Comparison of ENCODE assay signal across 7 cellular contexts in genomic region chrX:102746134-102746584, GRCh38. TPM values are rescaled to one million over a fixed set of nuclear protein-coding genes. Genes with fewer than 3 reads are reported as not detected.
DNase-seq lines count a peak whose midpoint lies in the region; ATAC-seq and TF ChIP-seq lines count a peak whose summit lies in the region.

No MANE protein-coding gene starts in this region.

- no peaks in the 10 kb centered on the region for H3K79me2 ChIP-seq in trophoblast cell (ENCODE audit: control insufficient read depth, insufficient read depth, low read length, poor library complexity)

- H3K23ac ChIP-seq in trophoblast cell (ENCODE audit: low read length), result no peak overlapping the region

- H3K27ac ChIP-seq in trophoblast cell (ENCODE audit: low read depth, low read length), result no peak overlapping the region

- H2BK12ac ChIP-seq in trophoblast cell (ENCODE audit: low read length), result no peak overlapping the region

- H3K79me1 ChIP-seq in trophoblast cell (ENCODE audit: low read length), result peaks cover 6% of the 10 kb centered on the region

- no peaks in the 10 kb centered on the region for H3K4me1 Mint-ChIP-seq in HFFc6 (ENCODE audit: low read depth)
- H3K4me1 Mint-ChIP-seq in activated T-helper 17 cell treated with anti-CD3 and anti-CD28 coated beads, Interleukin-2, amount 50 U/mL, for 72 hours, result no peaks in the 10 kb centered on the region

- H3K4ac ChIP-seq in trophoblast cell (ENCODE audit: low read depth, low read length), result peak overlapping the region; percentile 25

- H3K9me3 ChIP-seq in trophoblast cell (ENCODE audit: insufficient read depth, low read depth, low read length), result no peaks in the 10 kb centered on the region

- no peaks in the 10 kb centered on the region for H3K9me3 Mint-ChIP-seq in HFFc6
- H3K9me3 Mint-ChIP-seq in activated T-helper 17 cell treated with anti-CD3 and anti-CD28 coated beads, Interleukin-2, amount 50 U/mL, for 72 hours, result no peaks in the 10 kb centered on the region

- TF ChIP-seq CTCF in HFFc6 (IDR thresholded peaks at IDR 0.05), result no peak

- H3K14ac ChIP-seq in trophoblast cell (ENCODE audit: low read length), result no peak overlapping the region

- peak overlapping the region; percentile 69 for H3K9ac ChIP-seq in trophoblast cell (ENCODE audit: low read length)

- H2AFZ ChIP-seq in trophoblast cell (ENCODE audit: insufficient read depth, low read length, poor library complexity), result peak overlapping the region; percentile 45

- peak overlapping the region; percentile 80 for H3K4me3 Mint-ChIP-seq in HFFc6
- peak overlapping the region; percentile 71 for H3K4me3 Mint-ChIP-seq in activated T-helper 17 cell treated with anti-CD3 and anti-CD28 coated beads, Interleukin-2, amount 50 U/mL, for 72 hours

- H2BK5ac ChIP-seq in trophoblast cell (ENCODE audit: low read depth, low read length, poor library complexity), result no peak overlapping the region

- no peak overlapping the region for H3K18ac ChIP-seq in trophoblast cell (ENCODE audit: low read length)

- DNase-seq in HFFc6 (no peak), Right ventricle myocardium inferior (ENCODE audit: missing footprints) (peak; percentile 69), trophoblast cell (no peak), HPDE6-E6E7 (ENCODE audit: extremely low spot score) (no peak), NCI-H1930 (lab: John Stamatoyannopoulos, UW) (no peak), HUDEP-2 (lab: John Stamatoyannopoulos, UW; ENCODE audit: unreplicated experiment in 76 of 76) (no peak)

- peak overlapping the region; percentile 86 for H3K4me2 ChIP-seq in trophoblast cell (ENCODE audit: low read length)

- no peak overlapping the region for H4K91ac ChIP-seq in trophoblast cell (ENCODE audit: low read depth, low read length)

- ATAC-seq in activated T-helper 17 cell treated with anti-CD3 and anti-CD28 coated beads, Interleukin-2, amount 50 U/mL, for 72 hours (replicated peaks), result peak; percentile 37
- ATAC-seq in Right ventricle myocardium inferior, result peak; percentile 60

- H2AK5ac ChIP-seq in trophoblast cell (ENCODE audit: low read length), result no peak overlapping the region

- peak overlapping the region; percentile 61; the same call in 1 of the 2 replicates for H3K27ac Mint-ChIP-seq in HFFc6
- H3K27ac Mint-ChIP-seq in activated T-helper 17 cell treated with anti-CD3 and anti-CD28 coated beads, Interleukin-2, amount 50 U/mL, for 72 hours, result no peak overlapping the region

- H4K8ac ChIP-seq in trophoblast cell (ENCODE audit: low read depth, low read length), result peak overlapping the region; percentile 79

- H3K27me3 ChIP-seq in trophoblast cell (ENCODE audit: insufficient read depth, low read length), result no peaks in the 10 kb centered on the region

- no peaks in the 10 kb centered on the region for H3K4me1 ChIP-seq in trophoblast cell (ENCODE audit: control insufficient read depth in 1 of 2, insufficient read depth in 2 of 2, low read length in 2 of 2)

- peak overlapping the region; percentile 73 for H2BK120ac ChIP-seq in trophoblast cell (ENCODE audit: insufficient read depth, low read length, poor library complexity)

- no CpG with 5 or more reads among the region's 38 CpGs for WGBS in trophoblast cell (ENCODE audit: extremely low coverage, insufficient coverage, insufficient read length)

- intact Hi-C loops in Right ventricle myocardium inferior (cut with DNase I), result no loop called here

- H3K36me3 Mint-ChIP-seq in HFFc6 (ENCODE audit: low read depth), result peaks cover 5% of the 10 kb centered on the region; the same call in 1 of the 2 replicates
- no peaks in the 10 kb centered on the region for H3K36me3 Mint-ChIP-seq in activated T-helper 17 cell treated with anti-CD3 and anti-CD28 coated beads, Interleukin-2, amount 50 U/mL, for 72 hours (ENCODE audit: low read depth)

- H3K4me3 ChIP-seq in trophoblast cell (ENCODE audit: low read depth, low read length), result peak overlapping the region; percentile 80

- peak overlapping the region; percentile 59 for H4K12ac ChIP-seq in trophoblast cell (ENCODE audit: low read depth, low read length)

- H3K36me3 ChIP-seq in trophoblast cell (ENCODE audit: control insufficient read depth in 1 of 2, insufficient read depth in 2 of 2, low read length in 2 of 2), result no peaks in the 10 kb centered on the region

- no peaks in the 10 kb centered on the region for H3K27me3 Mint-ChIP-seq in HFFc6 (ENCODE audit: insufficient read depth)
- no peaks in the 10 kb centered on the region for H3K27me3 Mint-ChIP-seq in activated T-helper 17 cell treated with anti-CD3 and anti-CD28 coated beads, Interleukin-2, amount 50 U/mL, for 72 hours

RNA-seq across cellular contexts. Expression of gene GPRASP3, which starts 25.6 kb away (rescaled TPM):
- total RNA-seq in HFFc6 (2021; fragmentation: NEBNext Ultra II Directional; extraction: Animal tissue kit (Norgen Biotek cat#: 25700)), result 1 to 10 TPM; 1.9 to 5.7 (median 5.4) TPM
- total RNA-seq in activated T-helper 17 cell treated with anti-CD3 and anti-CD28 coated beads, Interleukin-2, amount 50 U/mL, for 72 hours, result 1 to 10 TPM; 2.6 to 3.1 TPM
- 7.0 TPM for total RNA-seq in Right ventricle myocardium inferior
- 2.2 TPM in 2 replicates for polyA plus RNA-seq in trophoblast cell (2013)

RNA-seq across cellular contexts. Expression of gene GPRASP2, which starts 33.9 kb away (rescaled TPM):
- 10 to 100 TPM in 4 of 6 experiments, 1 to 10 TPM in 2; 7.9 to 15.0 (median 12.4) TPM for total RNA-seq in HFFc6 (2021; fragmentation: NEBNext Ultra II Directional; extraction: Animal tissue kit (Norgen Biotek cat#: 25700))
- total RNA-seq in activated T-helper 17 cell treated with anti-CD3 and anti-CD28 coated beads, Interleukin-2, amount 50 U/mL, for 72 hours, result under 1 TPM; 0.17 to 0.45 TPM
- total RNA-seq in Right ventricle myocardium inferior, result 10.3 TPM
- polyA plus RNA-seq in trophoblast cell (2013), result 2.4 and 2.8 TPM in 2 replicates
